Comparison of ENCODE assay signal across 31 cellular contexts in genomic region chr18:7779226-7779625, GRCh38.
"Had no signal": no experiment of that assay in that cellular context is flagged by ENCODE, and none has a peak within 500 bp of the region (broad histone marks: within the 10 kb centered on the region; RNA-seq: fewer than 3 reads in every experiment).

No MANE protein-coding gene starts in this region.

- ATAC-seq: activated CD8-positive, alpha-beta T cell treated with anti-CD3 and anti-CD28 coated beads for 36 hours; activated T-cell treated with anti-CD3 and anti-CD28 coated beads, Interleukin-2, amount 50 U/mL, for 72 hours; activated T-helper 17 cell treated with anti-CD3 and anti-CD28 coated beads, Interleukin-2, amount 50 U/mL, for 72 hours had no signal

- DNase-seq: activated CD4-positive, alpha-beta T cell treated with anti-CD3 and anti-CD28 coated beads, Interleukin-2, amount 10 ng/mL, durations not matched to agents 24 days and 14 days; activated CD4-positive, alpha-beta T cell treated with anti-CD3 and anti-CD28 coated beads, Interleukin-2, amount 50 U/mL, for 4 hours; activated CD8-positive, alpha-beta T cell treated with anti-CD3 and anti-CD28 coated beads for 36 hours; activated effector memory CD4-positive, alpha-beta T cell treated with anti-CD3 and anti-CD28 coated beads, Interleukin-2, amount 50 U/mL, for 16 hours; activated naive CD4-positive, alpha-beta T cell; activated naive CD4-positive, alpha-beta T cell treated with anti-CD3 and anti-CD28 coated beads, Interleukin-2, amount 50 U/mL, for 16 hours; activated naive CD8-positive, alpha-beta T cell treated with anti-CD3 and anti-CD28 coated beads for 36 hours; activated T-cell treated with anti-CD3 and anti-CD28 coated beads, Interleukin-2, amount 50 U/mL, for 1 hour; activated T-cell treated with anti-CD3 and anti-CD28 coated beads, Interleukin-2, amount 50 U/mL, for 72 hours; amniotic stem cell; aorta; brain microvascular endothelial cell; central memory CD4-positive, alpha-beta T cell; Kasumi-1; MM.1S; MV-4-11; NCI-H1092; NCI-H1436 treated with DMSO at 0.1 percent for 48 hours; NCI-H1694 treated with DMSO at 0.1 percent for 48 hours; NCI-H2029; NCI-H2171 treated with DMSO at 0.1 percent for 48 hours; NCI-H2227 treated with DMSO at 0.1 percent for 48 hours; NCI-H446; NCI-H510A treated with DMSO at 0.1 percent for 48 hours; NCI-H526 treated with DMSO at 0.1 percent for 48 hours; NCI-H82; NK-92 treated with Interleukin-12 subunit alpha and Interleukin-12 subunit beta, amount 100 ng/mL, for 24 hours; SHP77; SJCRH30; T1000 had no signal
